In the genomic region with DNA sequence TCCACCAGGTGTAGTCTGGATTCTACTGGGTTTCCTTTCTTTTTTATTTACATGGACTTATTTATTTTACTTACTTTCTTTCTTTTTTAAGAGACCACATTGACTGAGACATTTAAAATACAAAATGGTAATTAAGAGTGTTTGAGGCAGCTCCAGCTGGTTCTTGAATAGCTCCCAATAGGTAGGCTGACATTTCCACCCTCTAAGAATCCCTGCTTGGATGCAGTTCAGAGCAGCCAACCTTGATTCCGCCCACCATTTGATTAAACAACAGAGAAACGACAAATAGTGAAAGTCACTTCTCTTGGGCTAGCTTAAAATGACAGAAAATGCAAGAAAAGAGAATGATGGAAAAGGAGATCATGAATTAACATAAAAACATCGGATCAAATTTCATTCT, we compare ENCODE assay signal across 30 cellular contexts.
"Had no signal": no experiment of that assay in that cellular context is flagged by ENCODE, and none has a peak within 500 bp of the region (broad histone marks: within the 10 kb centered on the region; RNA-seq: fewer than 3 reads in every experiment).

No MANE protein-coding gene starts in this region.

- H3K9me3 ChIP-seq: left lung, lower lobe of right lung, pancreas, prostate gland, stomach, testis, thyroid gland, transverse colon, upper lobe of left lung, vagina had no signal

- ATAC-seq: left colon; left lung; lower lobe of right lung; naive thymus-derived CD8-positive, alpha-beta T cell; pancreas; right cardiac atrium; sciatic nerve; stimulated activated naive B cell treated with anti-CD40 and anti-IgM and Interleukin-4, amounts not matched to agents 10 μg/mL and 1 μg/mL and 100 μg/mL, for 72 hours; stimulated activated naive CD8-positive, alpha-beta T cell treated with anti-CD3 and anti-CD28 coated beads, Interleukin-15, Interleukin-2, amounts not matched to agents 100 U/mL and 50 U/mL, for 24 hours had no signal

- H3K27me3 Mint-ChIP-seq: stimulated activated naive B cell treated with anti-CD40 and anti-IgM and Interleukin-4, amounts not matched to agents 10 μg/mL and 1 μg/mL and 100 μg/mL, for 72 hours had no signal

- H3K4me1 ChIP-seq: left lung, lower lobe of right lung, pancreas, prostate gland, stomach, testis, thyroid gland, transverse colon, upper lobe of left lung, vagina had no signal

- H3K9me3 Mint-ChIP-seq: stimulated activated naive B cell treated with anti-CD40 and anti-IgM and Interleukin-4, amounts not matched to agents 10 μg/mL and 1 μg/mL and 100 μg/mL, for 72 hours had no signal

- DNase-seq: immature natural killer cell; kidney; left colon; left lung; lower lobe of right lung; mammary epithelial cell; mesenchymal stem cell; naive thymus-derived CD8-positive, alpha-beta T cell; nucleus accumbens; pancreas; posterior cingulate gyrus; retina; right cardiac atrium; stimulated activated CD4-positive, alpha-beta T cell treated with anti-CD3 and anti-CD28 coated beads, Interleukin-12 subunit alpha, Interleukin-12 subunit beta, amount 100 ng/mL, for 4 hours; stimulated activated CD4-positive, alpha-beta T cell treated with anti-CD3 and anti-CD28 coated beads, Interleukin-15, amount 100 ng/mL, for 24 hours; stimulated activated CD4-positive, alpha-beta T cell treated with anti-CD3 and anti-CD28 coated beads, Interleukin-2, amount 100 ng/mL, for 24 hours; stimulated activated CD4-positive, alpha-beta T cell treated with anti-CD3 and anti-CD28 coated beads, Interleukin-4, amount 100 ng/mL, for 1 hour; stimulated activated naive B cell treated with anti-CD40 and anti-IgM and Interleukin-4, amounts not matched to agents 10 μg/mL and 1 μg/mL and 100 μg/mL, for 72 hours; stimulated activated naive CD8-positive, alpha-beta T cell treated with anti-CD3 and anti-CD28 coated beads, Interleukin-15, Interleukin-2, amounts not matched to agents 100 U/mL and 50 U/mL, for 24 hours; stomach; testis; thyroid gland; transverse colon; upper lobe of left lung had no signal

- H3K27me3 ChIP-seq: left lung, pancreas, stomach, testis, thyroid gland, transverse colon, upper lobe of left lung, vagina had no signal

- H3K4me3 Mint-ChIP-seq: immature natural killer cell; naive thymus-derived CD8-positive, alpha-beta T cell; nephron; neural crest cell; stimulated activated naive B cell treated with anti-CD40 and anti-IgM and Interleukin-4, amounts not matched to agents 10 μg/mL and 1 μg/mL and 100 μg/mL, for 72 hours had no signal

- H3K4me1 Mint-ChIP-seq: immature natural killer cell; naive thymus-derived CD8-positive, alpha-beta T cell; nephron; stimulated activated naive B cell treated with anti-CD40 and anti-IgM and Interleukin-4, amounts not matched to agents 10 μg/mL and 1 μg/mL and 100 μg/mL, for 72 hours had no signal

- H3K36me3 Mint-ChIP-seq: immature natural killer cell; naive thymus-derived CD8-positive, alpha-beta T cell; stimulated activated naive B cell treated with anti-CD40 and anti-IgM and Interleukin-4, amounts not matched to agents 10 μg/mL and 1 μg/mL and 100 μg/mL, for 72 hours had no signal

- H3K27ac ChIP-seq: left lung, lower lobe of right lung, pancreas, prostate gland, skin epidermis, stomach, testis, thyroid gland, transverse colon, upper lobe of left lung, vagina had no signal

- H3K27ac Mint-ChIP-seq: immature natural killer cell; naive thymus-derived CD8-positive, alpha-beta T cell; nephron; stimulated activated naive B cell treated with anti-CD40 and anti-IgM and Interleukin-4, amounts not matched to agents 10 μg/mL and 1 μg/mL and 100 μg/mL, for 72 hours had no signal
